In genomic region chr3:56136514-56136913, GRCh38 we compare ENCODE assay signal across 1 cellular context.
TF ChIP-seq lines count a peak whose summit lies in the region.

No MANE protein-coding gene starts in this region.

TF ChIP-seq in SK-N-SH, 30 proteins besides CTCF, POLR2A, EP300 and RAD21 (continued from another document):
- TF ChIP-seq USF1 (IDR thresholded peaks at IDR 0.05; ENCODE audit: borderline replicate concordance, low read depth) = no peak
- TF ChIP-seq RFX5 (IDR thresholded peaks at IDR 0.05; ENCODE audit: low read length) = no peak
- no peak for TF ChIP-seq TAF1 (IDR thresholded peaks at IDR 0.05; ENCODE audit: borderline replicate concordance, low read depth, low read length)
- TF ChIP-seq MXI1 (IDR thresholded peaks at IDR 0.05; ENCODE audit: low read depth, low read length) = no peak
- no peak for TF ChIP-seq RXRA (IDR thresholded peaks at IDR 0.05; ENCODE audit: borderline replicate concordance, low read depth)
